In genomic region chr20:46348972-46349741, GRCh38 we compare ENCODE assay signal across 8 cellular contexts. TPM values are rescaled to one million over a fixed set of nuclear protein-coding genes. Genes with fewer than 3 reads are reported as not detected.
A peak's percentile ranks its signal among the peaks of the same experiment; 100 is the strongest.
DNase-seq lines count a peak whose midpoint lies in the region; ATAC-seq and TF ChIP-seq lines count a peak whose summit lies in the region.

No MANE protein-coding gene starts in this region.

- peak overlapping the region; percentile 5 for H3K27ac ChIP-seq in fibroblast of lung (ENCODE audit: insufficient read depth, low read length)
- peak overlapping the region; percentile 31 for H3K27ac ChIP-seq in vagina

- H3K4me2 ChIP-seq in fibroblast of lung (ENCODE audit: extremely low read depth, insufficient read depth, low read length): no peak overlapping the region

- no peak overlapping the region for H3K4me3 Mint-ChIP-seq in activated T-cell treated with anti-CD3 and anti-CD28 coated beads, Interleukin-2, amount 50 U/mL, for 24 hours
- H3K4me3 Mint-ChIP-seq in nephron: peak overlapping the region in 2 of 3 experiments; percentile 30 to 43

- H3K9ac ChIP-seq in fibroblast of lung (ENCODE audit: insufficient read depth, low read length): no peak overlapping the region

- H3K27me3 ChIP-seq in fibroblast of lung (ENCODE audit: control insufficient read depth, insufficient read depth, low read length) (peaks cover 5% of the 10 kb centered on the region), vagina (no peaks in the 10 kb centered on the region)

- TF ChIP-seq CTCF in fibroblast of lung (conservative IDR thresholded peaks at IDR 0.05 in 1 of 2, IDR thresholded peaks at IDR 0.05 in 1 of 2; ENCODE audit: low read depth in 1 of 2, low read length in 2 of 2) (peak; percentile 65 to 74), nephron (IDR thresholded peaks at IDR 0.05; ENCODE audit: unreplicated experiment in 3 of 3) (peak; percentile 66 to 78 (median 77)), vagina (IDR thresholded peaks at IDR 0.05) (peak in 2 of 3 experiments; percentile 56 to 61)

- no peaks in the 10 kb centered on the region for H3K27me3 Mint-ChIP-seq in activated T-cell treated with anti-CD3 and anti-CD28 coated beads, Interleukin-2, amount 50 U/mL, for 24 hours
- peaks cover 12% of the 10 kb centered on the region for H3K27me3 Mint-ChIP-seq in nephron (ENCODE audit: low read depth)

- H4K20me1 ChIP-seq in fibroblast of lung (ENCODE audit: control insufficient read depth, extremely low read depth, insufficient read depth, low read length): no peaks in the 10 kb centered on the region

- no peak overlapping the region for H3K4me3 ChIP-seq in fibroblast of lung (replicated peaks in 1 of 4; ENCODE audit: control extremely low read depth in 1 of 4, insufficient read depth in 1 of 4, low read depth in 3 of 4, low read length in 4 of 4)
- H3K4me3 ChIP-seq in vagina: no peak overlapping the region

- H3K79me2 ChIP-seq in fibroblast of lung (ENCODE audit: control insufficient read depth, insufficient read depth, low read length): no peaks in the 10 kb centered on the region

- intact Hi-C loops in Right ventricle myocardium inferior (cut with DNase I) (loop anchor here (2.0 to 5.0 kb wide), 2 partner anchors 216 to 327 kb away; no protein-coding TSS in a partner anchor), cardiac septum (cut with DNase I) (loop anchor here (2.0 kb wide), 1 partner anchor 216 kb away; no protein-coding TSS in a partner anchor), vagina (cut with DNase I) (no loop called here)

- H3K27ac Mint-ChIP-seq in activated T-cell treated with anti-CD3 and anti-CD28 coated beads, Interleukin-2, amount 50 U/mL, for 24 hours: peak overlapping the region; percentile 8
- H3K27ac Mint-ChIP-seq in nephron: peak overlapping the region; percentile 63 to 91 (median 67)

- H3K9me3 ChIP-seq in fibroblast of lung (ENCODE audit: control insufficient read depth, insufficient read depth, low read depth, low read length) (no peaks in the 10 kb centered on the region), vagina (no peaks in the 10 kb centered on the region)

- H3K36me3 Mint-ChIP-seq in activated T-cell treated with anti-CD3 and anti-CD28 coated beads, Interleukin-2, amount 50 U/mL, for 24 hours (ENCODE audit: low read depth): peaks cover 72% of the 10 kb centered on the region
- peaks cover 7% of the 10 kb centered on the region for H3K36me3 Mint-ChIP-seq in nephron (ENCODE audit: low read depth)

- DNase-seq in Right ventricle myocardium inferior (ENCODE audit: missing footprints): peak; percentile 80
- DNase-seq in cardiac septum (ENCODE audit: low spot score): no peak
- DNase-seq in NCI-H345 treated with DMSO at 0.1 percent for 48 hours (lab: John Stamatoyannopoulos, UW; ENCODE audit: unreplicated experiment): peak; percentile 67
- peak; percentile 65 for DNase-seq in activated T-cell treated with anti-CD3 and anti-CD28 coated beads, Interleukin-2, amount 50 U/mL, for 24 hours
- DNase-seq in fibroblast of lung (ENCODE audit: low read depth in 2 of 2): peak in 1 of 2 donors; percentile 34
- no peak for DNase-seq in vagina (ENCODE audit: extremely low spot score in 2 of 2)

- no peak for TF ChIP-seq POLR2A in vagina (IDR thresholded peaks at IDR 0.05)

- H3K36me3 ChIP-seq in fibroblast of lung (ENCODE audit: control insufficient read depth, insufficient read depth, low read length) (peaks cover 2% of the 10 kb centered on the region), vagina (peaks cover 0 to 21% of the 10 kb centered on the region in 2 donors)

- no peak overlapping the region for H2AFZ ChIP-seq in fibroblast of lung (ENCODE audit: low read length)

- H3K9me3 Mint-ChIP-seq in activated T-cell treated with anti-CD3 and anti-CD28 coated beads, Interleukin-2, amount 50 U/mL, for 24 hours: no peaks in the 10 kb centered on the region
- no peaks in the 10 kb centered on the region for H3K9me3 Mint-ChIP-seq in nephron

- H3K4me1 ChIP-seq in fibroblast of lung (ENCODE audit: control insufficient read depth, extremely low read depth, insufficient read depth, low read length): peaks cover 6% of the 10 kb centered on the region
- no peaks in the 10 kb centered on the region for H3K4me1 ChIP-seq in vagina

- H3K4me1 Mint-ChIP-seq in activated T-cell treated with anti-CD3 and anti-CD28 coated beads, Interleukin-2, amount 50 U/mL, for 24 hours (ENCODE audit: low read depth): peaks cover 23% of the 10 kb centered on the region
- H3K4me1 Mint-ChIP-seq in nephron: peaks cover 27% of the 10 kb centered on the region

- ATAC-seq in Right ventricle myocardium inferior (peak; percentile 76), GM18909 (IDR thresholded peaks at IDR 0.05; ENCODE audit: poor library complexity, unreplicated experiment) (no peak)

RNA-seq across cellular contexts. Expression of gene CDH22, which starts 40.9 kb away (rescaled TPM):
- 5.2 TPM for total RNA-seq in Right ventricle myocardium inferior
- 0.83 TPM for total RNA-seq in cardiac septum
- not detected in 2 replicates for total RNA-seq in fibroblast of lung
- polyA plus RNA-seq in fibroblast of lung: not detected in 2 replicates
- not detected in 2 replicates for polyA plus RNA-seq in fibroblast of lung (2012)
- polyA minus RNA-seq in fibroblast of lung (ENCODE audit: low replicate concordance): not detected in 2 replicates
- total RNA-seq in vagina: 1.7 TPM

RNA-seq across cellular contexts. Expression of gene ELMO2, which starts 57.3 kb away (rescaled TPM):
- total RNA-seq in Right ventricle myocardium inferior (38.7 TPM), cardiac septum (35.0 TPM), fibroblast of lung (36.2 and 43.8 TPM in 2 replicates), vagina (73.9 TPM)
- polyA plus RNA-seq in fibroblast of lung: 33.7 and 36.9 TPM in 2 replicates
- 26.3 and 28.4 TPM in 2 replicates for polyA plus RNA-seq in fibroblast of lung (2012)
- polyA minus RNA-seq in fibroblast of lung (ENCODE audit: low replicate concordance): 76.3 and 87.8 TPM in 2 replicates

Comparison
In these comparisons a context has a peak if more than half of its experiments do, and no peak if none do; other contexts are left out.
1. DNase-seq: peak in Right ventricle myocardium inferior (single experiment), NCI-H345 treated with DMSO at 0.1 percent for 48 hours (single experiment) and activated T-cell treated with anti-CD3 and anti-CD28 coated beads, Interleukin-2, amount 50 U/mL, for 24 hours (single experiment); none in cardiac septum (single experiment) and vagina (0 of 2).
2. Peak in every context shown above with its lines, with median percentiles within 50 percentile points of each other: CTCF ChIP-seq.